Comparison of ENCODE assay signal across 15 cellular contexts in the genomic region with DNA sequence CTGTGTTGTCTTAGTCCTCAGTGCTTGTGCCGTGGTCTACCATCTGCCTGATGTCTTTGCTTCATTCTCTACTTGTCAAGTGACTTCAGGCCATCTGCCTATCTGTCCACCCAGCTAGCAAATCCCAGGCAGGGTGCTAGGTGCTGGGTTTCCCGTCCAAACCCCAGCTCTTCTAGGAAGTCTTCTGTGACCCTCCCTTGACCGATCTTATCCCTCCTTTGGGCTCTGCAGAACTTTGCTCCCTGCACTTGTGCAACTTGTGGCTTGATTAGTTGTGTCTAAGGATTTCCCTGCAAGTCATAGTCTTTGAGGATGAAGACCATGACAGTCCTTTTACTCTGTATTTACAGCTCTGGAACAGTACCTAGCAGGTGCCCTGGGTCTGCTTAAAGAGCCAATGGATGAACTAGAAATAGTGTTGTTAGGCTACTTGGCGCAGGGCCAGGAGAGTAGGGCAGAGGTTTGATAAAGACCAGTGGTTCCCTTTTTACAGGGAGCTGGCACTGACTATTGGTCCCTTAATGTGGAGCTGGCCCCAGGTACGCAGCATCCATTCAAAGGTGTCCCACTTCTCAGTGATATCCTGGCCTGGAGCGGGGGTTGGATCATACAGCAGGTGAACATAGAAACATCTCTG.
"Had no signal": no experiment of that assay in that cellular context is flagged by ENCODE, and none has a peak within 500 bp of the region (broad histone marks: within the 10 kb centered on the region; RNA-seq: fewer than 3 reads in every experiment).

No MANE protein-coding gene starts in this region.

- DNase-seq: activated CD4-positive, alpha-beta T cell treated with anti-CD3 and anti-CD28 coated beads, Interleukin-2, amount 10 ng/mL, durations not matched to agents 7 days and 5 days; activated CD8-positive, alpha-beta memory T cell treated with anti-CD3 and anti-CD28 coated beads, Interleukin-2, amount 50 U/mL, for 48 hours; activated gamma-delta T cell treated with Interleukin-2 at 50 U/mL for 16 hours; activated T-cell treated with anti-CD3 and anti-CD28 coated beads, Interleukin-2, amount 50 U/mL, for 72 hours; amniotic stem cell; effector CD4-positive, alpha-beta T cell; esophagus squamous epithelium; left lung; naive B cell; pancreas; sigmoid colon; stimulated activated CD4-positive, alpha-beta T cell treated with anti-CD3 and anti-CD28 coated beads, Interleukin-1b, Interleukin-23, amount 100 ng/mL, for 48 hours; T-helper 9 cell; uterus had no signal

- ATAC-seq: activated T-cell treated with anti-CD3 and anti-CD28 coated beads, Interleukin-2, amount 50 U/mL, for 72 hours; left lung; pancreas; WTC11 had no signal
